Comparison of ENCODE assay signal across 9 cellular contexts in the genomic region with DNA sequence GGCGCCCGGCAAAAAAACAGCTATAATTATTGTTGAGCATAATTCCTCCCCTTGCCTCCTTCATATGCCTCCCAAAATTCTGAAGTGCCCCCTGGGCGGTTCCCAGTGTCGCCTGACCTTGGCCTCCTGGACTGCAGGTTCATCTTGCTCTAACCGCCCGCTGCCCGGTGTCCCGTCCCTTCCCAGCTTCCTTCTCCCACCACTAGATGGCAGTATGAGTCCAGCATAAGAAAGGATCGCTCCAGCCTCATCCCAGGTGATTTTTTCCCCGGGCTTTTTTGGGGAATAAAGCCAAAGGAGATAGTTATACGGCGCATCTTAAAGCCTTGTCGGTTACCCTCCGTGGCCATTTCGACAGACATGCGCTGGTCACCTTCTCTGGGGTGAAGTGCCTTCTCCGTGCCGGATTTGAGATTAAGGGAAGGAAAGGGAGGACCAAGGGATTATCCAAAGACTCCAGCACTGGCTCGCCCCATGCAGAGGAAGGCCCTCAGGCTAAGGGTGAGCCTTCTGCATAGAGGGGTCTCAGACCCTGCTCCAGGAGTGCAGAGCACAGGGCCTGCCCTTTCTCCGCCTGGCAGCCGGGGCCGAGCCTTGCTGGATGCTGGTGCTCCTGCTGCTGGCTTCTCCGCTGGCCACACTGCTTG. TPM values are rescaled to one million over a fixed set of nuclear protein-coding genes. Genes with fewer than 3 reads are reported as not detected.
DNase-seq lines count a peak whose midpoint lies in the region; ATAC-seq and TF ChIP-seq lines count a peak whose summit lies in the region.
"Had no signal": no experiment of that assay in that cellular context is flagged by ENCODE, and none has a peak within 500 bp of the region (broad histone marks: within the 10 kb centered on the region; RNA-seq: fewer than 3 reads in every experiment).

No MANE protein-coding gene starts in this region.

- H3K27ac ChIP-seq in endodermal cell (ENCODE audit: low read depth, low read length) = no peak overlapping the region

- WGBS in endodermal cell (ENCODE audit: insufficient coverage in 1 of 2, insufficient read length in 1 of 2), 2 experiments = 11 to 27% methylated on average over 17 to 23 of the region's 23 CpGs

- no peak overlapping the region for H3K9ac ChIP-seq in endodermal cell (ENCODE audit: extremely low read depth, low read length, poor library complexity, severe bottlenecking)

- peak; percentile 64 for ATAC-seq in HG03354 (IDR thresholded peaks at IDR 0.05; ENCODE audit: poor library complexity, severe bottlenecking, unreplicated experiment)
- ATAC-seq in memory B cell (ENCODE audit: low read depth) = peak; percentile 70
- ATAC-seq in stimulated activated effector memory CD8-positive, alpha-beta T cell treated with anti-CD3 and anti-CD28 coated beads, Interleukin-12 subunit alpha, Interleukin-12 subunit beta, amount 100 ng/mL, for 72 hours = peak; percentile 77
- ATAC-seq in GM18858 (IDR thresholded peaks at IDR 0.05; ENCODE audit: unreplicated experiment) = no peak

- H3K27me3 ChIP-seq in endodermal cell (ENCODE audit: control insufficient read depth, insufficient read depth, low read length, poor library complexity, severe bottlenecking) = peaks cover 8% of the 10 kb centered on the region

- peaks cover 11% of the 10 kb centered on the region for H3K27me3 Mint-ChIP-seq in endodermal cell (ENCODE audit: insufficient read depth)
- H3K27me3 Mint-ChIP-seq in memory B cell = no peaks in the 10 kb centered on the region

- H3K4me1 Mint-ChIP-seq in endodermal cell = peaks cover 6% of the 10 kb centered on the region
- H3K4me1 Mint-ChIP-seq in memory B cell = peaks cover 2% of the 10 kb centered on the region
- H3K4me1 Mint-ChIP-seq in stimulated activated effector memory CD8-positive, alpha-beta T cell treated with anti-CD3 and anti-CD28 coated beads, Interleukin-12 subunit alpha, Interleukin-12 subunit beta, amount 100 ng/mL, for 72 hours = peaks cover 6% of the 10 kb centered on the region

- TF ChIP-seq CTCF in endodermal cell (conservative IDR thresholded peaks at IDR 0.05) = peak; percentile 95

- no peaks in the 10 kb centered on the region for H3K9me3 ChIP-seq in endodermal cell (ENCODE audit: control insufficient read depth, low read length)

- H3K9me3 Mint-ChIP-seq in endodermal cell = no peaks in the 10 kb centered on the region
- H3K9me3 Mint-ChIP-seq in memory B cell = no peaks in the 10 kb centered on the region
- no peaks in the 10 kb centered on the region for H3K9me3 Mint-ChIP-seq in stimulated activated effector memory CD8-positive, alpha-beta T cell treated with anti-CD3 and anti-CD28 coated beads, Interleukin-12 subunit alpha, Interleukin-12 subunit beta, amount 100 ng/mL, for 72 hours

- peak overlapping the region; percentile 35 for H3K4me3 Mint-ChIP-seq in endodermal cell
- no peak overlapping the region for H3K4me3 Mint-ChIP-seq in memory B cell
- H3K4me3 Mint-ChIP-seq in stimulated activated effector memory CD8-positive, alpha-beta T cell treated with anti-CD3 and anti-CD28 coated beads, Interleukin-12 subunit alpha, Interleukin-12 subunit beta, amount 100 ng/mL, for 72 hours = no peak overlapping the region
- H3K4me3 Mint-ChIP-seq: activated naive CD8-positive, alpha-beta T cell had no signal

- no peaks in the 10 kb centered on the region for H3K4me1 ChIP-seq in endodermal cell (ENCODE audit: control insufficient read depth, insufficient read depth, low read length)

- H3K36me3 Mint-ChIP-seq in endodermal cell (ENCODE audit: low read depth) (no peaks in the 10 kb centered on the region), memory B cell (no peaks in the 10 kb centered on the region)
- no peaks in the 10 kb centered on the region for H3K36me3 Mint-ChIP-seq in stimulated activated effector memory CD8-positive, alpha-beta T cell treated with anti-CD3 and anti-CD28 coated beads, Interleukin-12 subunit alpha, Interleukin-12 subunit beta, amount 100 ng/mL, for 72 hours
- H3K36me3 Mint-ChIP-seq: activated naive CD8-positive, alpha-beta T cell had no signal

- H3K36me3 ChIP-seq in endodermal cell (ENCODE audit: control insufficient read depth, insufficient read depth, low read length) = no peaks in the 10 kb centered on the region

- H3K27ac Mint-ChIP-seq in endodermal cell (no peak overlapping the region), memory B cell (no peak overlapping the region)
- no peak overlapping the region for H3K27ac Mint-ChIP-seq in stimulated activated effector memory CD8-positive, alpha-beta T cell treated with anti-CD3 and anti-CD28 coated beads, Interleukin-12 subunit alpha, Interleukin-12 subunit beta, amount 100 ng/mL, for 72 hours
- H3K27ac Mint-ChIP-seq: activated naive CD8-positive, alpha-beta T cell had no signal

- no peak overlapping the region for H3K4me3 ChIP-seq in endodermal cell (ENCODE audit: low read length)

- DNase-seq in COR-L47 (lab: John Stamatoyannopoulos, UW) (peak; percentile 63), NCI-H774 (lab: John Stamatoyannopoulos, UW) (peak; percentile 70), endodermal cell (peak; percentile 94), memory B cell (ENCODE audit: low spot score in 2 of 2) (peak; percentile 66 to 69)
- DNase-seq in activated CD8-positive, alpha-beta memory T cell treated with anti-CD3 and anti-CD28 coated beads for 24 hours = peak; percentile 84
- peak; percentile 47 to 78 for DNase-seq in stimulated activated effector memory CD8-positive, alpha-beta T cell treated with anti-CD3 and anti-CD28 coated beads, Interleukin-12 subunit alpha, Interleukin-12 subunit beta, amount 100 ng/mL, for 72 hours (ENCODE audit: low spot score in 2 of 2)

RNA-seq across cellular contexts. Expression of gene TRA2B, which starts 45.8 kb away (rescaled TPM):
- total RNA-seq in endodermal cell = 100 to 1,000 TPM; 222 to 230 TPM
- polyA plus RNA-seq in endodermal cell (2013, experiment 1 of 2) = 259 TPM
- polyA plus RNA-seq in endodermal cell (2013, experiment 2 of 2) = 232 TPM
